36 cellular contexts compared by ENCODE assay signal in the genomic region with DNA sequence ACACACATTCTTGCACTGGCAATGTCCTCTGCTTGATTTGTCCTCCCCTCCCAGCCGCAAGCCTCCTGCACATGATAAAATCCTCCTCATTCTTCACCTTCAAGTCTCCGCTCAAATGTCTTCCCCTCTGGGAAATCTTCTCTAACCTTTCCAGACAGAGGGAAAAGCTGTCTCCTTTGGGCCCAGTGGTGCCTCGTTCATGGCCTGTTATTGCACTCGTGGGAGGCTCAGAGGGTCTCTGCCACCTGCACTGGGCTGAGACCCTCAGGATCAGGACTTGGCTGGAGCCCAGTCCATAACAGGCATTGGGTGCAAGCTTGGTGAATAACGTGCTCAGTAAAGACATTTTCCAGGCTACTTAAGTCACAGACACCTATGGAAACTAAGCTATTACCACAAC.
"Had no signal": no experiment of that assay in that cellular context is flagged by ENCODE, and none has a peak within 500 bp of the region (broad histone marks: within the 10 kb centered on the region; RNA-seq: fewer than 3 reads in every experiment).

No MANE protein-coding gene starts in this region.

- H3K27ac ChIP-seq: adrenal gland, body of pancreas, breast epithelium, Peyer's patch, VCaP had no signal

- H3K4me1 ChIP-seq: adrenal gland, body of pancreas, breast epithelium, Peyer's patch had no signal

- H3K27me3 ChIP-seq: adrenal gland, body of pancreas, breast epithelium, MG63, Peyer's patch had no signal

- DNase-seq: activated B cell treated with CpG ODN at 0.5 μM for 24 hours; activated CD4-positive, alpha-beta memory T cell treated with anti-CD3 and anti-CD28 coated beads for 36 hours; activated CD4-positive, alpha-beta T cell treated with anti-CD3 and anti-CD28 coated beads for 4 hours; activated CD4-positive, alpha-beta T cell treated with anti-CD3 and anti-CD28 coated beads, Interleukin-2, amount 50 U/mL, for 1 hour; activated CD4-positive, CD25-positive, alpha-beta regulatory T cell treated with anti-CD3 and anti-CD28 coated beads, Interleukin-2, amount 50 U/mL, for 72 hours; activated gamma-delta T cell treated with Interleukin-2 at 50 U/mL for 16 hours; activated naive CD4-positive, alpha-beta T cell treated with anti-CD3 and anti-CD28 coated beads for 36 hours; activated T-cell treated with anti-CD3 and anti-CD28 coated beads for 4 hours; activated T-cell treated with anti-CD3 and anti-CD28 coated beads, Interleukin-2, amount 50 U/mL, for 4 hours; adrenal gland; body of pancreas; Kasumi-1; KG1; MG63; NCI-H1048; NCI-H1105 treated with DMSO at 0.1 percent for 48 hours; NCI-H1436; NCI-H1694 treated with DMSO at 0.1 percent for 48 hours; NCI-H2029; NCI-H2107; NCI-H2171; NCI-H510A; NCI-H526; NCI-H748 treated with DMSO at 0.1 percent for 48 hours; NK-92 treated with Interleukin-12 subunit alpha and Interleukin-12 subunit beta, amount 100 ng/mL, for 24 hours; PC-3; RPMI8226; SW 1271; T-helper 1 cell; T-helper 2 cell; T-helper 9 cell had no signal

- H3K9me3 ChIP-seq: adrenal gland, body of pancreas, Peyer's patch had no signal

- H3K4me1 Mint-ChIP-seq: activated B cell treated with CpG ODN at 0.5 μM for 24 hours had no signal

- H3K4me3 ChIP-seq: adrenal gland, body of pancreas, breast epithelium, MG63, Peyer's patch had no signal

- ATAC-seq: activated naive CD4-positive, alpha-beta T cell treated with anti-CD3 and anti-CD28 coated beads, Interleukin-2, amount 50 U/mL, for 72 hours; activated T-cell treated with anti-CD3 and anti-CD28 coated beads, Interleukin-2, amount 50 U/mL, for 4 hours; body of pancreas; PC-3 had no signal

- H3K27me3 Mint-ChIP-seq: activated CD4-positive, alpha-beta memory T cell treated with anti-CD3 and anti-CD28 coated beads for 36 hours had no signal

- H3K36me3 Mint-ChIP-seq: activated CD4-positive, alpha-beta memory T cell treated with anti-CD3 and anti-CD28 coated beads for 36 hours; activated naive CD4-positive, alpha-beta T cell treated with anti-CD3 and anti-CD28 coated beads, Interleukin-2, amount 50 U/mL, for 72 hours had no signal

- H3K27ac Mint-ChIP-seq: activated B cell treated with CpG ODN at 0.5 μM for 24 hours; activated CD4-positive, alpha-beta memory T cell treated with anti-CD3 and anti-CD28 coated beads for 36 hours; activated naive CD4-positive, alpha-beta T cell treated with anti-CD3 and anti-CD28 coated beads for 36 hours; activated naive CD4-positive, alpha-beta T cell treated with anti-CD3 and anti-CD28 coated beads, Interleukin-2, amount 50 U/mL, for 72 hours; activated T-helper 1 cell treated with anti-CD3 and anti-CD28 coated beads, Interleukin-12 subunit alpha, Interleukin-12 subunit beta, Interleukin-2, Interleukin-4 antibody, amounts not matched to agents 30 ng/mL and 10 ng/mL and 1 ng/mL, durations not matched to agents 14 hours and 24 hours and 36 hours had no signal

- H3K36me3 ChIP-seq: adrenal gland, breast epithelium, MG63, Peyer's patch had no signal

- H3K4me3 Mint-ChIP-seq: activated B cell treated with CpG ODN at 0.5 μM for 24 hours; activated CD4-positive, alpha-beta memory T cell treated with anti-CD3 and anti-CD28 coated beads for 36 hours; activated naive CD4-positive, alpha-beta T cell treated with anti-CD3 and anti-CD28 coated beads for 36 hours; activated T-cell treated with anti-CD3 and anti-CD28 coated beads, Interleukin-2, amount 50 U/mL, for 4 hours; activated T-helper 1 cell treated with anti-CD3 and anti-CD28 coated beads, Interleukin-12 subunit alpha, Interleukin-12 subunit beta, Interleukin-2, Interleukin-4 antibody, amounts not matched to agents 30 ng/mL and 10 ng/mL and 1 ng/mL, durations not matched to agents 14 hours and 24 hours and 36 hours had no signal
